Comparison of ENCODE assay signal across 1 cellular context in the genomic region with DNA sequence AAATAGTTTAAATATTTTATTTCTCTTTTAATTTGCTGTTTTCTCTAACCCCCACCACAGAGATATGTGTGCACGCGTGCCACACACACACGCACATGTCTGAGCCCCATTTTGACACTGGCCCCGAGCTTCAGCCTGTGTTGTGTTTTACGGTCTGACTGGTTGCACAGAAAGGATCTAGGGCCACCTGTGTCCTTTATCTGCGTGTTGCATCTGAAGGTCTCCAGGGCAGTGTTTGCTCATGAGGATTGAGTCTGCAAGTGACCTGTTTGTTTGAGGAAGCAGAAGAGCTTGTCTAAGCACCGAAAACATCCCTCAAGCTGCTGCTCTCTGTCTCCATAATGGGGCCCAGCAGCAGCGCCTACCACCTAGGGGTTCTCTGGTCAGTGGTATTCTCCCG.
TF ChIP-seq lines count a peak whose summit lies in the region.

No MANE protein-coding gene starts in this region.

TF ChIP-seq in K562, 482 proteins besides CTCF, POLR2A, EP300 and RAD21:
- TF ChIP-seq, protein P1, sequence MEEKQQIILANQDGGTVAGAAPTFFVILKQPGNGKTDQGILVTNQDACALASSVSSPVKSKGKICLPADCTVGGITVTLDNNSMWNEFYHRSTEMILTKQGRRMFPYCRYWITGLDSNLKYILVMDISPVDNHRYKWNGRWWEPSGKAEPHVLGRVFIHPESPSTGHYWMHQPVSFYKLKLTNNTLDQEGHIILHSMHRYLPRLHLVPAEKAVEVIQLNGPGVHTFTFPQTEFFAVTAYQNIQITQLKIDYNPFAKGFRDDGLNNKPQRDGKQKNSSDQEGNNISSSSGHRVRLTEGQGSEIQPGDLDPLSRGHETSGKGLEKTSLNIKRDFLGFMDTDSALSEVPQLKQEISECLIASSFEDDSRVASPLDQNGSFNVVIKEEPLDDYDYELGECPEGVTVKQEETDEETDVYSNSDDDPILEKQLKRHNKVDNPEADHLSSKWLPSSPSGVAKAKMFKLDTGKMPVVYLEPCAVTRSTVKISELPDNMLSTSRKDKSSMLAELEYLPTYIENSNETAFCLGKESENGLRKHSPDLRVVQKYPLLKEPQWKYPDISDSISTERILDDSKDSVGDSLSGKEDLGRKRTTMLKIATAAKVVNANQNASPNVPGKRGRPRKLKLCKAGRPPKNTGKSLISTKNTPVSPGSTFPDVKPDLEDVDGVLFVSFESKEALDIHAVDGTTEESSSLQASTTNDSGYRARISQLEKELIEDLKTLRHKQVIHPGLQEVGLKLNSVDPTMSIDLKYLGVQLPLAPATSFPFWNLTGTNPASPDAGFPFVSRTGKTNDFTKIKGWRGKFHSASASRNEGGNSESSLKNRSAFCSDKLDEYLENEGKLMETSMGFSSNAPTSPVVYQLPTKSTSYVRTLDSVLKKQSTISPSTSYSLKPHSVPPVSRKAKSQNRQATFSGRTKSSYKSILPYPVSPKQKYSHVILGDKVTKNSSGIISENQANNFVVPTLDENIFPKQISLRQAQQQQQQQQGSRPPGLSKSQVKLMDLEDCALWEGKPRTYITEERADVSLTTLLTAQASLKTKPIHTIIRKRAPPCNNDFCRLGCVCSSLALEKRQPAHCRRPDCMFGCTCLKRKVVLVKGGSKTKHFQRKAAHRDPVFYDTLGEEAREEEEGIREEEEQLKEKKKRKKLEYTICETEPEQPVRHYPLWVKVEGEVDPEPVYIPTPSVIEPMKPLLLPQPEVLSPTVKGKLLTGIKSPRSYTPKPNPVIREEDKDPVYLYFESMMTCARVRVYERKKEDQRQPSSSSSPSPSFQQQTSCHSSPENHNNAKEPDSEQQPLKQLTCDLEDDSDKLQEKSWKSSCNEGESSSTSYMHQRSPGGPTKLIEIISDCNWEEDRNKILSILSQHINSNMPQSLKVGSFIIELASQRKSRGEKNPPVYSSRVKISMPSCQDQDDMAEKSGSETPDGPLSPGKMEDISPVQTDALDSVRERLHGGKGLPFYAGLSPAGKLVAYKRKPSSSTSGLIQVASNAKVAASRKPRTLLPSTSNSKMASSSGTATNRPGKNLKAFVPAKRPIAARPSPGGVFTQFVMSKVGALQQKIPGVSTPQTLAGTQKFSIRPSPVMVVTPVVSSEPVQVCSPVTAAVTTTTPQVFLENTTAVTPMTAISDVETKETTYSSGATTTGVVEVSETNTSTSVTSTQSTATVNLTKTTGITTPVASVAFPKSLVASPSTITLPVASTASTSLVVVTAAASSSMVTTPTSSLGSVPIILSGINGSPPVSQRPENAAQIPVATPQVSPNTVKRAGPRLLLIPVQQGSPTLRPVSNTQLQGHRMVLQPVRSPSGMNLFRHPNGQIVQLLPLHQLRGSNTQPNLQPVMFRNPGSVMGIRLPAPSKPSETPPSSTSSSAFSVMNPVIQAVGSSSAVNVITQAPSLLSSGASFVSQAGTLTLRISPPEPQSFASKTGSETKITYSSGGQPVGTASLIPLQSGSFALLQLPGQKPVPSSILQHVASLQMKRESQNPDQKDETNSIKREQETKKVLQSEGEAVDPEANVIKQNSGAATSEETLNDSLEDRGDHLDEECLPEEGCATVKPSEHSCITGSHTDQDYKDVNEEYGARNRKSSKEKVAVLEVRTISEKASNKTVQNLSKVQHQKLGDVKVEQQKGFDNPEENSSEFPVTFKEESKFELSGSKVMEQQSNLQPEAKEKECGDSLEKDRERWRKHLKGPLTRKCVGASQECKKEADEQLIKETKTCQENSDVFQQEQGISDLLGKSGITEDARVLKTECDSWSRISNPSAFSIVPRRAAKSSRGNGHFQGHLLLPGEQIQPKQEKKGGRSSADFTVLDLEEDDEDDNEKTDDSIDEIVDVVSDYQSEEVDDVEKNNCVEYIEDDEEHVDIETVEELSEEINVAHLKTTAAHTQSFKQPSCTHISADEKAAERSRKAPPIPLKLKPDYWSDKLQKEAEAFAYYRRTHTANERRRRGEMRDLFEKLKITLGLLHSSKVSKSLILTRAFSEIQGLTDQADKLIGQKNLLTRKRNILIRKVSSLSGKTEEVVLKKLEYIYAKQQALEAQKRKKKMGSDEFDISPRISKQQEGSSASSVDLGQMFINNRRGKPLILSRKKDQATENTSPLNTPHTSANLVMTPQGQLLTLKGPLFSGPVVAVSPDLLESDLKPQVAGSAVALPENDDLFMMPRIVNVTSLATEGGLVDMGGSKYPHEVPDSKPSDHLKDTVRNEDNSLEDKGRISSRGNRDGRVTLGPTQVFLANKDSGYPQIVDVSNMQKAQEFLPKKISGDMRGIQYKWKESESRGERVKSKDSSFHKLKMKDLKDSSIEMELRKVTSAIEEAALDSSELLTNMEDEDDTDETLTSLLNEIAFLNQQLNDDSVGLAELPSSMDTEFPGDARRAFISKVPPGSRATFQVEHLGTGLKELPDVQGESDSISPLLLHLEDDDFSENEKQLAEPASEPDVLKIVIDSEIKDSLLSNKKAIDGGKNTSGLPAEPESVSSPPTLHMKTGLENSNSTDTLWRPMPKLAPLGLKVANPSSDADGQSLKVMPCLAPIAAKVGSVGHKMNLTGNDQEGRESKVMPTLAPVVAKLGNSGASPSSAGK (IDR thresholded peaks at IDR 0.05), result no peak
- no peak for TF ChIP-seq MAZ (CRISPR knock-in tag; conservative IDR thresholded peaks at IDR 0.05 in 1 of 2, IDR thresholded peaks at IDR 0.05 in 1 of 2)
- TF ChIP-seq, protein P2, sequence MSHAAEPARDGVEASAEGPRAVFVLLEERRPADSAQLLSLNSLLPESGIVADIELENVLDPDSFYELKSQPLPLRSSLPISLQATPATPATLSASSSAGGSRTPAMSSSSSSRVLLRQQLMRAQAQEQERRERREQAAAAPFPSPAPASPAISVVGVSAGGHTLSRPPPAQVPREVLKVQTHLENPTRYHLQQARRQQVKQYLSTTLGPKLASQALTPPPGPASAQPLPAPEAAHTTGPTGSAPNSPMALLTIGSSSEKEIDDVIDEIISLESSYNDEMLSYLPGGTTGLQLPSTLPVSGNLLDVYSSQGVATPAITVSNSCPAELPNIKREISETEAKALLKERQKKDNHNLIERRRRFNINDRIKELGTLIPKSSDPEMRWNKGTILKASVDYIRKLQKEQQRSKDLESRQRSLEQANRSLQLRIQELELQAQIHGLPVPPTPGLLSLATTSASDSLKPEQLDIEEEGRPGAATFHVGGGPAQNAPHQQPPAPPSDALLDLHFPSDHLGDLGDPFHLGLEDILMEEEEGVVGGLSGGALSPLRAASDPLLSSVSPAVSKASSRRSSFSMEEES (CRISPR knock-in tag; IDR thresholded peaks at IDR 0.05), result no peak
- TF ChIP-seq ZNF311 (CRISPR knock-in tag; IDR thresholded peaks at IDR 0.05), result no peak
- TF ChIP-seq CXXC5 (CRISPR knock-in tag; IDR thresholded peaks at IDR 0.05), result no peak
- no peak for TF ChIP-seq KDM5B (IDR thresholded peaks at IDR 0.05; ENCODE audit: insufficient replicate concordance, low read depth, low read length)
- no peak for TF ChIP-seq TEAD4 (IDR thresholded peaks at IDR 0.05; ENCODE audit: low read length)
- no peak for TF ChIP-seq TEAD4 (CRISPR knock-in tag; IDR thresholded peaks at IDR 0.05; ENCODE audit: borderline replicate concordance)
- TF ChIP-seq, protein P3, sequence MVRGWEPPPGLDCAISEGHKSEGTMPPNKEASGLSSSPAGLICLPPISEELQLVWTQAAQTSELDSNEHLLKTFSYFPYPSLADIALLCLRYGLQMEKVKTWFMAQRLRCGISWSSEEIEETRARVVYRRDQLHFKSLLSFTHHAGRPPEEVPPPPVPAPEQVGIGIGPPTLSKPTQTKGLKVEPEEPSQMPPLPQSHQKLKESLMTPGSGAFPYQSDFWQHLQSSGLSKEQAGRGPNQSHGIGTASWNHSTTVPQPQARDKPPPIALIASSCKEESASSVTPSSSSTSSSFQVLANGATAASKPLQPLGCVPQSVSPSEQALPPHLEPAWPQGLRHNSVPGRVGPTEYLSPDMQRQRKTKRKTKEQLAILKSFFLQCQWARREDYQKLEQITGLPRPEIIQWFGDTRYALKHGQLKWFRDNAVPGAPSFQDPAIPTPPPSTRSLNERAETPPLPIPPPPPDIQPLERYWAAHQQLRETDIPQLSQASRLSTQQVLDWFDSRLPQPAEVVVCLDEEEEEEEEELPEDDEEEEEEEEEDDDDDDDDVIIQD (CRISPR knock-in tag; IDR thresholded peaks at IDR 0.05), result no peak
